ENCODE assay signal across 1 cellular context in genomic region chr3:119645813-119646212, GRCh38.
TF ChIP-seq lines count a peak whose summit lies in the region.

No MANE protein-coding gene starts in this region.

TF ChIP-seq in HepG2, 621 proteins besides CTCF, POLR2A, EP300 and RAD21 (continues in another document):
- TF ChIP-seq ZNF770 (CRISPR knock-in tag; IDR thresholded peaks at IDR 0.05) (peak; percentile 72; the same call in 1 of the 2 replicates), ASH2L (IDR thresholded peaks at IDR 0.05; ENCODE audit: insufficient read length, low read depth, low read length) (peak; percentile 66), MED1 (CRISPR knock-in tag; IDR thresholded peaks at IDR 0.05) (0 out of 2 replicates have a peak, but pooled peaks have one; percentile 17), ZNF644 (CRISPR knock-in tag; IDR thresholded peaks at IDR 0.05; ENCODE audit: low read depth) (peak; percentile 45; the same call in 1 of the 2 replicates), FOXP4 (CRISPR knock-in tag; IDR thresholded peaks at IDR 0.05) (0 out of 2 replicates have a peak, but pooled peaks have one; percentile 15), PRPF4 (IDR thresholded peaks at IDR 0.05; ENCODE audit: low read depth, low read length, poor library complexity, severe bottlenecking) (no peak), KDM5B (CRISPR knock-in tag; IDR thresholded peaks at IDR 0.05; ENCODE audit: borderline replicate concordance) (no peak), KDM6A (CRISPR knock-in tag; IDR thresholded peaks at IDR 0.05; ENCODE audit: low read depth) (peak; percentile 56), ZGPAT (CRISPR knock-in tag; IDR thresholded peaks at IDR 0.05) (0 out of 2 replicates have a peak, but pooled peaks have one; percentile 34), SNRNP70 (IDR thresholded peaks at IDR 0.05; ENCODE audit: low read depth, low read length) (no peak), SNAPC2 (CRISPR knock-in tag; IDR thresholded peaks at IDR 0.05) (no peak), ZNF12 (CRISPR knock-in tag; IDR thresholded peaks at IDR 0.05) (0 out of 2 replicates have a peak, but pooled peaks have one; percentile 26), TBP (CRISPR knock-in tag; IDR thresholded peaks at IDR 0.05) (no peak), ARID5B (CRISPR knock-in tag; IDR thresholded peaks at IDR 0.05) (peak; percentile 23; the same call in 1 of the 2 replicates), EHMT2 (IDR thresholded peaks at IDR 0.05; ENCODE audit: borderline replicate concordance, low read depth, low read length) (peak; percentile 42; the same call in 1 of the 2 replicates), ZNF468 (CRISPR knock-in tag; IDR thresholded peaks at IDR 0.05) (no peak), HNF4G (IDR thresholded peaks at IDR 0.05; ENCODE audit: borderline replicate concordance, low read depth, low read length) (peak; percentile 37; the same call in 1 of the 2 replicates), HNF4G (CRISPR knock-in tag; IDR thresholded peaks at IDR 0.05; ENCODE audit: borderline replicate concordance, low read depth) (no peak), FOXA3 (CRISPR knock-in tag; IDR thresholded peaks at IDR 0.05) (0 out of 2 replicates have a peak, but pooled peaks have one; percentile 13), ZBTB10 (CRISPR knock-in tag; IDR thresholded peaks at IDR 0.05; ENCODE audit: borderline replicate concordance) (no peak), PAXIP1 (CRISPR knock-in tag; conservative IDR thresholded peaks at IDR 0.05) (peak; percentile 74), ZNF772 (CRISPR knock-in tag; IDR thresholded peaks at IDR 0.05) (no peak), ARID3A (IDR thresholded peaks at IDR 0.05; ENCODE audit: low read depth, low read length) (0 out of 2 replicates have a peak, but pooled peaks have one; percentile 25), MAX (IDR thresholded peaks at IDR 0.05) (0 out of 2 replicates have a peak, but pooled peaks have one; percentile 18), GRHL1 (CRISPR knock-in tag; conservative IDR thresholded peaks at IDR 0.05) (no peak), ZNF331 (CRISPR knock-in tag; IDR thresholded peaks at IDR 0.05) (0 out of 2 replicates have a peak, but pooled peaks have one; percentile 43), GATAD2A (CRISPR knock-in tag; IDR thresholded peaks at IDR 0.05) (peak; percentile 29; the same call in 1 of the 2 replicates), JUND (CRISPR knock-in tag; IDR thresholded peaks at IDR 0.05) (no peak), ZNF790 (CRISPR knock-in tag; IDR thresholded peaks at IDR 0.05; ENCODE audit: borderline replicate concordance) (no peak), ZNF580 (CRISPR knock-in tag; IDR thresholded peaks at IDR 0.05; ENCODE audit: borderline replicate concordance, low read depth) (no peak), NFYC (CRISPR knock-in tag; IDR thresholded peaks at IDR 0.05) (no peak), ZFP91 (CRISPR knock-in tag; IDR thresholded peaks at IDR 0.05; ENCODE audit: borderline replicate concordance) (no peak)
